ENCODE assay signal across 1 cellular context in genomic region chr3:88031543-88032148, GRCh38.
A peak's percentile ranks its signal among the peaks of the same experiment; 100 is the strongest.
TF ChIP-seq lines count a peak whose summit lies in the region.

No MANE protein-coding gene starts in this region.

TF ChIP-seq in HEK293, 187 proteins besides CTCF, POLR2A, EP300 and RAD21 (continued from another document):
- TF ChIP-seq ZNF518A (tag by site-specific recombination; conservative IDR thresholded peaks at IDR 0.05; ENCODE audit: low read depth) (0 out of 2 replicates have a peak, but pooled peaks have one; percentile 17), ZNF341 (tag by site-specific recombination; IDR thresholded peaks at IDR 0.05; ENCODE audit: low read depth) (peak; percentile 37; the same call in 1 of the 2 replicates), ZNF621 (tag by site-specific recombination; IDR thresholded peaks at IDR 0.05) (no peak), ZNF140 (tag by site-specific recombination; IDR thresholded peaks at IDR 0.05) (no peak), ZBTB1 (tag by site-specific recombination; IDR thresholded peaks at IDR 0.05) (no peak), ZFP41 (tag by site-specific recombination; IDR thresholded peaks at IDR 0.05; ENCODE audit: borderline replicate concordance) (no peak), ZNF184 (tag by site-specific recombination; IDR thresholded peaks at IDR 0.05) (no peak), ZNF10 (tag by site-specific recombination; IDR thresholded peaks at IDR 0.05) (no peak), ZNF335 (tag by site-specific recombination; conservative IDR thresholded peaks at IDR 0.05) (0 out of 2 replicates have a peak, but pooled peaks have one; percentile 15), PRDM1 (tag by site-specific recombination; IDR thresholded peaks at IDR 0.05) (peak; percentile 72), ZBTB8A (tag by site-specific recombination; IDR thresholded peaks at IDR 0.05) (0 out of 2 replicates have a peak, but pooled peaks have one; percentile 24), ZNF138 (tag by site-specific recombination; IDR thresholded peaks at IDR 0.05; ENCODE audit: borderline replicate concordance) (no peak), PBX3 (CRISPR knock-in tag; IDR thresholded peaks at IDR 0.05) (no peak), TSHZ1 (tag by site-specific recombination; IDR thresholded peaks at IDR 0.05; ENCODE audit: borderline replicate concordance) (no peak), ZNF280D (tag by site-specific recombination; IDR thresholded peaks at IDR 0.05) (no peak)
TF ChIP-seq in HEK293: peak in this region for 6.
